In genomic region chr5:168434746-168435321, GRCh38 we compare ENCODE assay signal across 26 cellular contexts. TPM values are rescaled to one million over a fixed set of nuclear protein-coding genes. Genes with fewer than 3 reads are reported as not detected.
DNase-seq lines count a peak whose midpoint lies in the region; ATAC-seq, FAIRE-seq and TF ChIP-seq lines count a peak whose summit lies in the region.
"Had no signal": no experiment of that assay in that cellular context is flagged by ENCODE, and none has a peak within 500 bp of the region (broad histone marks: within the 10 kb centered on the region; RNA-seq: fewer than 3 reads in every experiment).

No MANE protein-coding gene starts in this region.

- no peak overlapping the region for H3K4me3 ChIP-seq in astrocyte (ENCODE audit: insufficient read depth, low read depth, low read length)
- no peak overlapping the region for H3K4me3 ChIP-seq in lower lobe of right lung
- H3K4me3 ChIP-seq in Karpas-422 (ENCODE audit: low read length) = no peak overlapping the region
- no peak overlapping the region for H3K4me3 ChIP-seq in heart right ventricle
- H3K4me3 ChIP-seq: A549, adrenal gland, psoas muscle, thyroid gland had no signal

- intact Hi-C loops in lower lobe of right lung (cut with DNase I) (no loop called here), heart right ventricle (cut with DNase I) (no loop called here)

- H3K9ac ChIP-seq in astrocyte (ENCODE audit: low read length) = no peak overlapping the region
- no peak overlapping the region for H3K9ac ChIP-seq in Karpas-422 (ENCODE audit: low read length)

- H3K27ac ChIP-seq in astrocyte (ENCODE audit: low read depth, low read length) = peak overlapping the region; percentile 0
- no peak overlapping the region for H3K27ac ChIP-seq in lower lobe of right lung
- no peak overlapping the region for H3K27ac ChIP-seq in Karpas-422 (ENCODE audit: low read length)
- H3K27ac ChIP-seq in heart right ventricle = no peak overlapping the region
- H3K27ac ChIP-seq: adrenal gland, psoas muscle, thyroid gland, WERI-Rb-1 had no signal

- H3K4me1 ChIP-seq in astrocyte (ENCODE audit: insufficient read depth, low read length) = peaks cover 13% of the 10 kb centered on the region
- no peaks in the 10 kb centered on the region for H3K4me1 ChIP-seq in lower lobe of right lung
- no peaks in the 10 kb centered on the region for H3K4me1 ChIP-seq in Karpas-422 (ENCODE audit: low read length)
- H3K4me1 ChIP-seq in heart right ventricle = no peaks in the 10 kb centered on the region
- H3K4me1 ChIP-seq: adrenal gland, psoas muscle, thyroid gland had no signal

- no peaks in the 10 kb centered on the region for H3K27me3 ChIP-seq in astrocyte (ENCODE audit: insufficient read depth, low read length)
- H3K27me3 ChIP-seq in lower lobe of right lung (ENCODE audit: low read depth) = no peaks in the 10 kb centered on the region
- H3K27me3 ChIP-seq in Karpas-422 (ENCODE audit: low read length) = no peaks in the 10 kb centered on the region
- peaks cover 0 to 13% (median 0%) of the 10 kb centered on the region in 7 donors for H3K27me3 ChIP-seq in heart right ventricle
- H3K27me3 ChIP-seq: adrenal gland, thyroid gland had no signal

- peak; percentile 73 for FAIRE-seq in astrocyte (lab: Jason Lieb, UNC)
- FAIRE-seq: A549, GM19239, keratinocyte had no signal

- TF ChIP-seq CTCF in astrocyte (IDR thresholded peaks at IDR 0.05; ENCODE audit: insufficient read depth, low read depth, low read length) (no peak), lower lobe of right lung (IDR thresholded peaks at IDR 0.05) (no peak), heart right ventricle (IDR thresholded peaks at IDR 0.05) (no peak)

- peak; percentile 69 for DNase-seq in AG08395 (ENCODE audit: low spot score)
- peak; percentile 13 for DNase-seq in GM04503 (ENCODE audit: low read depth)
- DNase-seq in astrocyte (ENCODE audit: low read depth) = peak; percentile 71
- DNase-seq in iris pigment epithelial cell (ENCODE audit: low read depth) = peak; percentile 41
- no peak for DNase-seq in activated CD8-positive, alpha-beta memory T cell treated with anti-CD3 and anti-CD28 coated beads, Interleukin-2, amount 10 ng/mL, durations not matched to agents 7 days and 5 days
- no peak for DNase-seq in lower lobe of right lung
- DNase-seq in Karpas-422 = no peak
- DNase-seq in heart right ventricle = no peak
- DNase-seq: activated CD4-positive, alpha-beta memory T cell treated with anti-CD3 and anti-CD28 coated beads, Interleukin-2, amount 10 ng/mL, durations not matched to agents 7 days and 5 days; activated T-cell treated with anti-CD3 and anti-CD28 coated beads, Interleukin-2, amount 50 U/mL, for 48 hours; CD4-positive, CD25-positive, alpha-beta regulatory T cell; DMS79; effector memory CD8-positive, alpha-beta T cell; naive thymus-derived CD4-positive, alpha-beta T cell; NCI-H2081 treated with DMSO at 0.1 percent for 48 hours; NCI-H510A; psoas muscle; T-helper 1 cell; thyroid gland; WERI-Rb-1 had no signal

- no peaks in the 10 kb centered on the region for H3K9me3 ChIP-seq in astrocyte (ENCODE audit: insufficient read depth, low read depth, low read length)
- H3K9me3 ChIP-seq in lower lobe of right lung = no peaks in the 10 kb centered on the region
- H3K9me3 ChIP-seq in Karpas-422 (ENCODE audit: low read length) = no peaks in the 10 kb centered on the region
- H3K9me3 ChIP-seq in heart right ventricle = no peaks in the 10 kb centered on the region
- H3K9me3 ChIP-seq: A549, adrenal gland, psoas muscle, thyroid gland had no signal

- H3K27me3 Mint-ChIP-seq in astrocyte (ENCODE audit: low read depth, unreplicated experiment) = no peaks in the 10 kb centered on the region
- peaks cover 11% of the 10 kb centered on the region for H3K27me3 Mint-ChIP-seq in activated CD8-positive, alpha-beta memory T cell treated with anti-CD3 and anti-CD28 coated beads, Interleukin-2, amount 10 ng/mL, durations not matched to agents 7 days and 5 days
- H3K27me3 Mint-ChIP-seq: CD4-positive, CD25-positive, alpha-beta regulatory T cell had no signal

- H2AFZ ChIP-seq in astrocyte (ENCODE audit: low read depth, low read length) (no peak overlapping the region), Karpas-422 (ENCODE audit: low read length) (no peak overlapping the region)

- H3K36me3 ChIP-seq in astrocyte (ENCODE audit: insufficient read depth, low read length) (no peaks in the 10 kb centered on the region), lower lobe of right lung (peaks cover 49% of the 10 kb centered on the region), Karpas-422 (ENCODE audit: insufficient read depth, low read length) (no peaks in the 10 kb centered on the region), heart right ventricle (no peaks in the 10 kb centered on the region)
- H3K36me3 ChIP-seq: adrenal gland had no signal

- no peaks in the 10 kb centered on the region for H3K9me3 Mint-ChIP-seq in astrocyte (ENCODE audit: unreplicated experiment)
- H3K9me3 Mint-ChIP-seq in activated CD8-positive, alpha-beta memory T cell treated with anti-CD3 and anti-CD28 coated beads, Interleukin-2, amount 10 ng/mL, durations not matched to agents 7 days and 5 days (ENCODE audit: low read depth) = no peaks in the 10 kb centered on the region
- H3K9me3 Mint-ChIP-seq: activated CD4-positive, alpha-beta memory T cell treated with anti-CD3 and anti-CD28 coated beads, Interleukin-2, amount 10 ng/mL, durations not matched to agents 7 days and 5 days; effector memory CD8-positive, alpha-beta T cell; naive thymus-derived CD4-positive, alpha-beta T cell had no signal

- no peaks in the 10 kb centered on the region for H3K9me2 ChIP-seq in Karpas-422 (replicated peaks; ENCODE audit: insufficient read depth, low read length)

- H3K4me2 ChIP-seq in astrocyte (ENCODE audit: low read length) = peak overlapping the region; percentile 6
- no peak overlapping the region for H3K4me2 ChIP-seq in Karpas-422 (ENCODE audit: low read depth, low read length, poor library complexity, severe bottlenecking)
- H3K4me2 ChIP-seq: A549 had no signal

- ATAC-seq in activated CD8-positive, alpha-beta memory T cell treated with anti-CD3 and anti-CD28 coated beads, Interleukin-2, amount 10 ng/mL, durations not matched to agents 7 days and 5 days = no peak
- ATAC-seq in lower lobe of right lung (no peak), heart right ventricle (no peak)
- ATAC-seq: A549; effector memory CD8-positive, alpha-beta T cell; naive thymus-derived CD4-positive, alpha-beta T cell; psoas muscle; Right ventricle myocardium inferior had no signal

- no peak overlapping the region for H3K4me3 Mint-ChIP-seq in astrocyte (ENCODE audit: unreplicated experiment)
- H3K4me3 Mint-ChIP-seq in activated CD8-positive, alpha-beta memory T cell treated with anti-CD3 and anti-CD28 coated beads, Interleukin-2, amount 10 ng/mL, durations not matched to agents 7 days and 5 days = no peak overlapping the region
- H3K4me3 Mint-ChIP-seq: activated CD4-positive, alpha-beta memory T cell treated with anti-CD3 and anti-CD28 coated beads, Interleukin-2, amount 10 ng/mL, durations not matched to agents 7 days and 5 days; CD4-positive, CD25-positive, alpha-beta regulatory T cell; effector memory CD8-positive, alpha-beta T cell; memory B cell; naive thymus-derived CD4-positive, alpha-beta T cell had no signal

- CTCF ChIA-PET in activated CD8-positive, alpha-beta memory T cell treated with anti-CD3 and anti-CD28 coated beads, Interleukin-2, amount 10 ng/mL, durations not matched to agents 7 days and 5 days (lab: Charles Lee) = no interaction called here

- H3K4me1 Mint-ChIP-seq in astrocyte (ENCODE audit: low read depth, unreplicated experiment) = peaks cover 16% of the 10 kb centered on the region
- no peaks in the 10 kb centered on the region for H3K4me1 Mint-ChIP-seq in activated CD8-positive, alpha-beta memory T cell treated with anti-CD3 and anti-CD28 coated beads, Interleukin-2, amount 10 ng/mL, durations not matched to agents 7 days and 5 days
- H3K4me1 Mint-ChIP-seq: activated CD4-positive, alpha-beta memory T cell treated with anti-CD3 and anti-CD28 coated beads, Interleukin-2, amount 10 ng/mL, durations not matched to agents 7 days and 5 days; naive thymus-derived CD4-positive, alpha-beta T cell had no signal

- 72 to 79% methylated on average over 8 of the region's 8 CpGs for WGBS in heart right ventricle, 2 donors

- H3K36me3 Mint-ChIP-seq in astrocyte (ENCODE audit: low read depth, unreplicated experiment) = peaks cover 38% of the 10 kb centered on the region
- H3K36me3 Mint-ChIP-seq in activated CD8-positive, alpha-beta memory T cell treated with anti-CD3 and anti-CD28 coated beads, Interleukin-2, amount 10 ng/mL, durations not matched to agents 7 days and 5 days = no peaks in the 10 kb centered on the region
- H3K36me3 Mint-ChIP-seq: CD4-positive, CD25-positive, alpha-beta regulatory T cell; naive thymus-derived CD4-positive, alpha-beta T cell had no signal

- H4K20me1 ChIP-seq in astrocyte (ENCODE audit: insufficient read depth, low read length) = no peaks in the 10 kb centered on the region
- H4K20me1 ChIP-seq in Karpas-422 (ENCODE audit: insufficient read depth, low read depth, low read length) = no peaks in the 10 kb centered on the region

- H3K79me2 ChIP-seq in astrocyte (ENCODE audit: insufficient read depth, low read length) = no peaks in the 10 kb centered on the region
- H3K79me2 ChIP-seq in Karpas-422 (ENCODE audit: low read length) = no peaks in the 10 kb centered on the region

- H3K27ac Mint-ChIP-seq in astrocyte (ENCODE audit: unreplicated experiment) = peak overlapping the region; percentile 43
- H3K27ac Mint-ChIP-seq in activated CD8-positive, alpha-beta memory T cell treated with anti-CD3 and anti-CD28 coated beads, Interleukin-2, amount 10 ng/mL, durations not matched to agents 7 days and 5 days = no peak overlapping the region
- H3K27ac Mint-ChIP-seq: activated CD4-positive, alpha-beta memory T cell treated with anti-CD3 and anti-CD28 coated beads, Interleukin-2, amount 10 ng/mL, durations not matched to agents 7 days and 5 days; effector memory CD8-positive, alpha-beta T cell; memory B cell; naive thymus-derived CD4-positive, alpha-beta T cell had no signal

RNA-seq across cellular contexts. Expression of gene RARS1, which starts 51.4 kb away (rescaled TPM):
- total RNA-seq in astrocyte (139 and 143 TPM in 2 replicates), lower lobe of right lung (55.2 TPM), heart right ventricle (10 to 100 TPM; 43.7 to 52.5 (median 46.0) TPM)
- total RNA-seq in activated CD8-positive, alpha-beta memory T cell treated with anti-CD3 and anti-CD28 coated beads, Interleukin-2, amount 10 ng/mL, durations not matched to agents 7 days and 5 days = 10 to 100 TPM; 64.4 to 81.5 TPM
- total RNA-seq in Karpas-422 (2014; rRNA removed; shearing (Covaris generic); ENCODE audit: low replicate concordance) = 61.8 and 69.8 TPM in 2 replicates
- 10 to 100 TPM; 22.4 to 41.1 TPM for polyA plus RNA-seq in heart right ventricle

Comparison
In these comparisons a context has a peak if more than half of its experiments do, and no peak if none do; other contexts are left out.
1. DNase-seq: peak in AG08395 (single experiment), GM04503 (single experiment), astrocyte (single experiment) and iris pigment epithelial cell (single experiment); none in activated CD8-positive, alpha-beta memory T cell treated with anti-CD3 and anti-CD28 coated beads, Interleukin-2, amount 10 ng/mL, durations not matched to agents 7 days and 5 days (single experiment), lower lobe of right lung (single experiment), Karpas-422 (single experiment) and heart right ventricle (0 of 2).